Comparison of ENCODE assay signal across 1 cellular context in the genomic region with DNA sequence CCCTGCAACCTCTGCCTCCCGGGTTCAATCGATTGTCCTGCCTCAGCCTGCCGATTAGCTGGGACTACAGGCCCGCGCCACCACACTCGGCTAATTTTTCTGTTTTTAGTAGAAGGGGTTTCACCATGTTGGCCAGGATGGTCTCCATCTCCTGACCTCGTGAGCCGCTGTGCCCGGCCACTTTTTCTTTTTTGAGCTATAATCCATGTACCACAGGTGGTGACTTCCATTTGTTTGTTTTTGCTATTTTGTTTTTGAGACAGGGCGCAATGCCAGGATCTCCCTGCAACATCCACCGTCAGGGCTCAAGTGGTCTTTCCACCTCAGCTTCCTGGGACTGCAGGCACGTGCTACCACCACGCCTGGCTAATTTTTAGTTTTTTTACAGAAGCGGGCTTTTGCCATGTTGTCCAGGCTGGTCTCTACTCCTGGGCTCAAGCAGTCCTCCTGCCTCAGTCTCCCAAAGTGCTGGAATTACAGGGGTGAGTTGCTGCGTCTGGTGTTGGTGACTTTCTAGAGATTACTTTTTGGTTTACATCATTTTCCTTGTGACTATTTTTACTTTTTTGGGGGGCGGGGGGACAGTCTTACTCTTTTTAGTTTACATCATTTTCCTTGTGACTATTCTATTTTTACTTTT.
TF ChIP-seq lines count a peak whose summit lies in the region.

No MANE protein-coding gene starts in this region.

TF ChIP-seq in HepG2, 621 proteins besides CTCF, POLR2A, EP300 and RAD21 (continued from another document and continues in another):
- TF ChIP-seq HNF4G (IDR thresholded peaks at IDR 0.05; ENCODE audit: borderline replicate concordance, low read depth, low read length), result no peak
- TF ChIP-seq HNF4G (CRISPR knock-in tag; IDR thresholded peaks at IDR 0.05; ENCODE audit: borderline replicate concordance, low read depth), result no peak
- peak; percentile 28; the same call in 1 of the 2 replicates for TF ChIP-seq EEA1 (CRISPR knock-in tag; IDR thresholded peaks at IDR 0.05; ENCODE audit: borderline replicate concordance)
- TF ChIP-seq ZBTB8A (CRISPR knock-in tag; IDR thresholded peaks at IDR 0.05; ENCODE audit: borderline replicate concordance, low read depth), result no peak
- TF ChIP-seq MIXL1 (CRISPR knock-in tag; IDR thresholded peaks at IDR 0.05), result no peak
- no peak for TF ChIP-seq REPIN1 (CRISPR knock-in tag; IDR thresholded peaks at IDR 0.05; ENCODE audit: borderline replicate concordance, low read depth)
- no peak for TF ChIP-seq ZNF251 (CRISPR knock-in tag; IDR thresholded peaks at IDR 0.05)
- no peak for TF ChIP-seq SRY (CRISPR knock-in tag; IDR thresholded peaks at IDR 0.05)
- no peak for TF ChIP-seq ZNF572 (CRISPR knock-in tag; IDR thresholded peaks at IDR 0.05)
- no peak for TF ChIP-seq JARID2 (CRISPR knock-in tag; IDR thresholded peaks at IDR 0.05; ENCODE audit: insufficient replicate concordance)
- TF ChIP-seq NFATC3 (CRISPR knock-in tag; IDR thresholded peaks at IDR 0.05), result no peak
- TF ChIP-seq, protein P1, sequence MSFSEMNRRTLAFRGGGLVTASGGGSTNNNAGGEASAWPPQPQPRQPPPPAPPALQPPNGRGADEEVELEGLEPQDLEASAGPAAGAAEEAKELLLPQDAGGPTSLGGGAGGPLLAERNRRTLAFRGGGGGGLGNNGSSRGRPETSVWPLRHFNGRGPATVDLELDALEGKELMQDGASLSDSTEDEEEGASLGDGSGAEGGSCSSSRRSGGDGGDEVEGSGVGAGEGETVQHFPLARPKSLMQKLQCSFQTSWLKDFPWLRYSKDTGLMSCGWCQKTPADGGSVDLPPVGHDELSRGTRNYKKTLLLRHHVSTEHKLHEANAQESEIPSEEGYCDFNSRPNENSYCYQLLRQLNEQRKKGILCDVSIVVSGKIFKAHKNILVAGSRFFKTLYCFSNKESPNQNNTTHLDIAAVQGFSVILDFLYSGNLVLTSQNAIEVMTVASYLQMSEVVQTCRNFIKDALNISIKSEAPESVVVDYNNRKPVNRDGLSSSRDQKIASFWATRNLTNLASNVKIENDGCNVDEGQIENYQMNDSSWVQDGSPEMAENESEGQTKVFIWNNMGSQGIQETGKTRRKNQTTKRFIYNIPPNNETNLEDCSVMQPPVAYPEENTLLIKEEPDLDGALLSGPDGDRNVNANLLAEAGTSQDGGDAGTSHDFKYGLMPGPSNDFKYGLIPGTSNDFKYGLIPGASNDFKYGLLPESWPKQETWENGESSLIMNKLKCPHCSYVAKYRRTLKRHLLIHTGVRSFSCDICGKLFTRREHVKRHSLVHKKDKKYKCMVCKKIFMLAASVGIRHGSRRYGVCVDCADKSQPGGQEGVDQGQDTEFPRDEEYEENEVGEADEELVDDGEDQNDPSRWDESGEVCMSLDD (CRISPR knock-in tag; IDR thresholded peaks at IDR 0.05; ENCODE audit: borderline replicate concordance), result no peak
- TF ChIP-seq, protein P2, sequence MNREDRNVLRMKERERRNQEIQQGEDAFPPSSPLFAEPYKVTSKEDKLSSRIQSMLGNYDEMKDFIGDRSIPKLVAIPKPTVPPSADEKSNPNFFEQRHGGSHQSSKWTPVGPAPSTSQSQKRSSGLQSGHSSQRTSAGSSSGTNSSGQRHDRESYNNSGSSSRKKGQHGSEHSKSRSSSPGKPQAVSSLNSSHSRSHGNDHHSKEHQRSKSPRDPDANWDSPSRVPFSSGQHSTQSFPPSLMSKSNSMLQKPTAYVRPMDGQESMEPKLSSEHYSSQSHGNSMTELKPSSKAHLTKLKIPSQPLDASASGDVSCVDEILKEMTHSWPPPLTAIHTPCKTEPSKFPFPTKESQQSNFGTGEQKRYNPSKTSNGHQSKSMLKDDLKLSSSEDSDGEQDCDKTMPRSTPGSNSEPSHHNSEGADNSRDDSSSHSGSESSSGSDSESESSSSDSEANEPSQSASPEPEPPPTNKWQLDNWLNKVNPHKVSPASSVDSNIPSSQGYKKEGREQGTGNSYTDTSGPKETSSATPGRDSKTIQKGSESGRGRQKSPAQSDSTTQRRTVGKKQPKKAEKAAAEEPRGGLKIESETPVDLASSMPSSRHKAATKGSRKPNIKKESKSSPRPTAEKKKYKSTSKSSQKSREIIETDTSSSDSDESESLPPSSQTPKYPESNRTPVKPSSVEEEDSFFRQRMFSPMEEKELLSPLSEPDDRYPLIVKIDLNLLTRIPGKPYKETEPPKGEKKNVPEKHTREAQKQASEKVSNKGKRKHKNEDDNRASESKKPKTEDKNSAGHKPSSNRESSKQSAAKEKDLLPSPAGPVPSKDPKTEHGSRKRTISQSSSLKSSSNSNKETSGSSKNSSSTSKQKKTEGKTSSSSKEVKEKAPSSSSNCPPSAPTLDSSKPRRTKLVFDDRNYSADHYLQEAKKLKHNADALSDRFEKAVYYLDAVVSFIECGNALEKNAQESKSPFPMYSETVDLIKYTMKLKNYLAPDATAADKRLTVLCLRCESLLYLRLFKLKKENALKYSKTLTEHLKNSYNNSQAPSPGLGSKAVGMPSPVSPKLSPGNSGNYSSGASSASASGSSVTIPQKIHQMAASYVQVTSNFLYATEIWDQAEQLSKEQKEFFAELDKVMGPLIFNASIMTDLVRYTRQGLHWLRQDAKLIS (CRISPR knock-in tag; IDR thresholded peaks at IDR 0.05), result 0 out of 2 replicates have a peak, but pooled peaks have one; percentile 23
- TF ChIP-seq, protein P3, sequence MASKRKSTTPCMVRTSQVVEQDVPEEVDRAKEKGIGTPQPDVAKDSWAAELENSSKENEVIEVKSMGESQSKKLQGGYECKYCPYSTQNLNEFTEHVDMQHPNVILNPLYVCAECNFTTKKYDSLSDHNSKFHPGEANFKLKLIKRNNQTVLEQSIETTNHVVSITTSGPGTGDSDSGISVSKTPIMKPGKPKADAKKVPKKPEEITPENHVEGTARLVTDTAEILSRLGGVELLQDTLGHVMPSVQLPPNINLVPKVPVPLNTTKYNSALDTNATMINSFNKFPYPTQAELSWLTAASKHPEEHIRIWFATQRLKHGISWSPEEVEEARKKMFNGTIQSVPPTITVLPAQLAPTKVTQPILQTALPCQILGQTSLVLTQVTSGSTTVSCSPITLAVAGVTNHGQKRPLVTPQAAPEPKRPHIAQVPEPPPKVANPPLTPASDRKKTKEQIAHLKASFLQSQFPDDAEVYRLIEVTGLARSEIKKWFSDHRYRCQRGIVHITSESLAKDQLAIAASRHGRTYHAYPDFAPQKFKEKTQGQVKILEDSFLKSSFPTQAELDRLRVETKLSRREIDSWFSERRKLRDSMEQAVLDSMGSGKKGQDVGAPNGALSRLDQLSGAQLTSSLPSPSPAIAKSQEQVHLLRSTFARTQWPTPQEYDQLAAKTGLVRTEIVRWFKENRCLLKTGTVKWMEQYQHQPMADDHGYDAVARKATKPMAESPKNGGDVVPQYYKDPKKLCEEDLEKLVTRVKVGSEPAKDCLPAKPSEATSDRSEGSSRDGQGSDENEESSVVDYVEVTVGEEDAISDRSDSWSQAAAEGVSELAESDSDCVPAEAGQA (IDR thresholded peaks at IDR 0.05; ENCODE audit: low read depth), result no peak
- TF ChIP-seq, protein P3 (CRISPR knock-in tag; IDR thresholded peaks at IDR 0.05; ENCODE audit: borderline replicate concordance), result no peak
- TF ChIP-seq EZH2 (conservative IDR thresholded peaks at IDR 0.05; ENCODE audit: low read depth, low read length), result no peak
- TF ChIP-seq, protein P4, sequence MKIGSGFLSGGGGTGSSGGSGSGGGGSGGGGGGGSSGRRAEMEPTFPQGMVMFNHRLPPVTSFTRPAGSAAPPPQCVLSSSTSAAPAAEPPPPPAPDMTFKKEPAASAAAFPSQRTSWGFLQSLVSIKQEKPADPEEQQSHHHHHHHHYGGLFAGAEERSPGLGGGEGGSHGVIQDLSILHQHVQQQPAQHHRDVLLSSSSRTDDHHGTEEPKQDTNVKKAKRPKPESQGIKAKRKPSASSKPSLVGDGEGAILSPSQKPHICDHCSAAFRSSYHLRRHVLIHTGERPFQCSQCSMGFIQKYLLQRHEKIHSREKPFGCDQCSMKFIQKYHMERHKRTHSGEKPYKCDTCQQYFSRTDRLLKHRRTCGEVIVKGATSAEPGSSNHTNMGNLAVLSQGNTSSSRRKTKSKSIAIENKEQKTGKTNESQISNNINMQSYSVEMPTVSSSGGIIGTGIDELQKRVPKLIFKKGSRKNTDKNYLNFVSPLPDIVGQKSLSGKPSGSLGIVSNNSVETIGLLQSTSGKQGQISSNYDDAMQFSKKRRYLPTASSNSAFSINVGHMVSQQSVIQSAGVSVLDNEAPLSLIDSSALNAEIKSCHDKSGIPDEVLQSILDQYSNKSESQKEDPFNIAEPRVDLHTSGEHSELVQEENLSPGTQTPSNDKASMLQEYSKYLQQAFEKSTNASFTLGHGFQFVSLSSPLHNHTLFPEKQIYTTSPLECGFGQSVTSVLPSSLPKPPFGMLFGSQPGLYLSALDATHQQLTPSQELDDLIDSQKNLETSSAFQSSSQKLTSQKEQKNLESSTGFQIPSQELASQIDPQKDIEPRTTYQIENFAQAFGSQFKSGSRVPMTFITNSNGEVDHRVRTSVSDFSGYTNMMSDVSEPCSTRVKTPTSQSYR (CRISPR knock-in tag; IDR thresholded peaks at IDR 0.05; ENCODE audit: borderline replicate concordance), result no peak
- TF ChIP-seq TEAD3 (CRISPR knock-in tag; optimal IDR thresholded peaks at IDR 0.05; ENCODE audit: borderline replicate concordance), result peak; percentile 26
- TF ChIP-seq, protein P5, sequence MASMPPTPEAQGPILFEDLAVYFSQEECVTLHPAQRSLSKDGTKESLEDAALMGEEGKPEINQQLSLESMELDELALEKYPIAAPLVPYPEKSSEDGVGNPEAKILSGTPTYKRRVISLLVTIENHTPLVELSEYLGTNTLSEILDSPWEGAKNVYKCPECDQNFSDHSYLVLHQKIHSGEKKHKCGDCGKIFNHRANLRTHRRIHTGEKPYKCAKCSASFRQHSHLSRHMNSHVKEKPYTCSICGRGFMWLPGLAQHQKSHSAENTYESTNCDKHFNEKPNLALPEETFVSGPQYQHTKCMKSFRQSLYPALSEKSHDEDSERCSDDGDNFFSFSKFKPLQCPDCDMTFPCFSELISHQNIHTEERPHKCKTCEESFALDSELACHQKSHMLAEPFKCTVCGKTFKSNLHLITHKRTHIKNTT (CRISPR knock-in tag; IDR thresholded peaks at IDR 0.05), result no peak
- TF ChIP-seq KDM1A (CRISPR knock-in tag; IDR thresholded peaks at IDR 0.05), result no peak
- 0 out of 2 replicates have a peak, but pooled peaks have one; percentile 11 for TF ChIP-seq ZNF615 (CRISPR knock-in tag; IDR thresholded peaks at IDR 0.05; ENCODE audit: borderline replicate concordance)
- 0 out of 2 replicates have a peak, but pooled peaks have one; percentile 52 for TF ChIP-seq WIZ (CRISPR knock-in tag; IDR thresholded peaks at IDR 0.05)
- peak; percentile 62; the same call in 1 of the 2 replicates for TF ChIP-seq POLR2G (IDR thresholded peaks at IDR 0.05; ENCODE audit: low read depth, low read length)
- no peak for TF ChIP-seq FOXC1 (CRISPR knock-in tag; IDR thresholded peaks at IDR 0.05; ENCODE audit: borderline replicate concordance)
- no peak for TF ChIP-seq ZNF451 (CRISPR knock-in tag; IDR thresholded peaks at IDR 0.05)
- TF ChIP-seq, protein P6, sequence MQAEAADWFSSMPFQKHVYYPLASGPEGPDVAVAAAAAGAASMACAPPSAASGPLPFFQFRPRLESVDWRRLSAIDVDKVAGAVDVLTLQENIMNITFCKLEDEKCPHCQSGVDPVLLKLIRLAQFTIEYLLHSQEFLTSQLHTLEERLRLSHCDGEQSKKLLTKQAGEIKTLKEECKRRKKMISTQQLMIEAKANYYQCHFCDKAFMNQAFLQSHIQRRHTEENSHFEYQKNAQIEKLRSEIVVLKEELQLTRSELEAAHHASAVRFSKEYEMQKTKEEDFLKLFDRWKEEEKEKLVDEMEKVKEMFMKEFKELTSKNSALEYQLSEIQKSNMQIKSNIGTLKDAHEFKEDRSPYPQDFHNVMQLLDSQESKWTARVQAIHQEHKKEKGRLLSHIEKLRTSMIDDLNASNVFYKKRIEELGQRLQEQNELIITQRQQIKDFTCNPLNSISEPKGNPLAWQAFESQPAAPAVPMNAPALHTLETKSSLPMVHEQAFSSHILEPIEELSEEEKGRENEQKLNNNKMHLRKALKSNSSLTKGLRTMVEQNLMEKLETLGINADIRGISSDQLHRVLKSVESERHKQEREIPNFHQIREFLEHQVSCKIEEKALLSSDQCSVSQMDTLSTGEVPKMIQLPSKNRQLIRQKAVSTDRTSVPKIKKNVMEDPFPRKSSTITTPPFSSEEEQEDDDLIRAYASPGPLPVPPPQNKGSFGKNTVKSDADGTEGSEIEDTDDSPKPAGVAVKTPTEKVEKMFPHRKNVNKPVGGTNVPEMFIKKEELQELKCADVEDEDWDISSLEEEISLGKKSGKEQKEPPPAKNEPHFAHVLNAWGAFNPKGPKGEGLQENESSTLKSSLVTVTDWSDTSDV (CRISPR knock-in tag; IDR thresholded peaks at IDR 0.05), result no peak
- TF ChIP-seq, protein P7, sequence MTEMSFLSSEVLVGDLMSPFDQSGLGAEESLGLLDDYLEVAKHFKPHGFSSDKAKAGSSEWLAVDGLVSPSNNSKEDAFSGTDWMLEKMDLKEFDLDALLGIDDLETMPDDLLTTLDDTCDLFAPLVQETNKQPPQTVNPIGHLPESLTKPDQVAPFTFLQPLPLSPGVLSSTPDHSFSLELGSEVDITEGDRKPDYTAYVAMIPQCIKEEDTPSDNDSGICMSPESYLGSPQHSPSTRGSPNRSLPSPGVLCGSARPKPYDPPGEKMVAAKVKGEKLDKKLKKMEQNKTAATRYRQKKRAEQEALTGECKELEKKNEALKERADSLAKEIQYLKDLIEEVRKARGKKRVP (CRISPR knock-in tag; IDR thresholded peaks at IDR 0.05), result 0 out of 4 replicates have a peak, but pooled peaks of 1 of the 2 experiments have one; percentile 10
- TF ChIP-seq ZFP1 (CRISPR knock-in tag; IDR thresholded peaks at IDR 0.05), result no peak
- TF ChIP-seq PHF21A (CRISPR knock-in tag; IDR thresholded peaks at IDR 0.05), result peak; percentile 49; the same call in 1 of the 2 replicates
- TF ChIP-seq ZNF101 (CRISPR knock-in tag; IDR thresholded peaks at IDR 0.05; ENCODE audit: borderline replicate concordance, low read depth), result no peak
- TF ChIP-seq ZNF7 (CRISPR knock-in tag; IDR thresholded peaks at IDR 0.05), result no peak
- no peak for TF ChIP-seq ZMYM4 (CRISPR knock-in tag; IDR thresholded peaks at IDR 0.05)
- TF ChIP-seq ZNF44 (CRISPR knock-in tag; IDR thresholded peaks at IDR 0.05), result no peak
- TF ChIP-seq HOXA9 (CRISPR knock-in tag; IDR thresholded peaks at IDR 0.05; ENCODE audit: borderline replicate concordance), result no peak
- TF ChIP-seq ZNF772 (CRISPR knock-in tag; IDR thresholded peaks at IDR 0.05), result no peak
- no peak for TF ChIP-seq DR1 (CRISPR knock-in tag; IDR thresholded peaks at IDR 0.05)
- no peak for TF ChIP-seq ESRRA (CRISPR knock-in tag; IDR thresholded peaks at IDR 0.05; ENCODE audit: low read depth)
- no peak for TF ChIP-seq PTBP1 (IDR thresholded peaks at IDR 0.05; ENCODE audit: low read depth, low read length, poor library complexity, severe bottlenecking)
- TF ChIP-seq NR2C2 (CRISPR knock-in tag; IDR thresholded peaks at IDR 0.05; ENCODE audit: borderline replicate concordance), result no peak
